In the genomic region with DNA sequence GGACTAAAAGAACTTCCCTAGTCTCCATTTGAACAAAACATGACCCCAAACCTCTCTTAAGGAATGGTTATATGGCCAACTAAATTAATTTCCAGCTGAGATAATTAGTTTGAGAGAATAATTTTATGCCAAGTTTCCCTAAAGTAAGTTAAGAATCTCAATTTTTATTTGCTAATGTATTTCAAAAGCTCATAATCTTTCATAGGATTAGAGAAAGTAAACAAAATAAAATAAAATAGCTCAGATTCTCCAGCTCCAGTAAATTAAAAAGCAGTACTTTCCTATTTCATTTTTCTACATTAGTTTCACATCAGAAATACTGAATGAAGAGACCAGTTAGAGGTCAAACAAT, we compare ENCODE assay signal across 20 cellular contexts. TPM values are rescaled to one million over a fixed set of nuclear protein-coding genes. Genes with fewer than 3 reads are reported as not detected.
A peak's percentile ranks its signal among the peaks of the same experiment; 100 is the strongest.
DNase-seq lines count a peak whose midpoint lies in the region; ATAC-seq and TF ChIP-seq lines count a peak whose summit lies in the region.
"Had no signal": no experiment of that assay in that cellular context is flagged by ENCODE, and none has a peak within 500 bp of the region (broad histone marks: within the 10 kb centered on the region; RNA-seq: fewer than 3 reads in every experiment).

No MANE protein-coding gene starts in this region.

- no peak overlapping the region for H4K91ac ChIP-seq in neuronal stem cell (ENCODE audit: low read depth, low read length, poor library complexity)

- H3K9me3 ChIP-seq in HEK293 (ENCODE audit: control insufficient read depth, insufficient read depth, low read depth, low read length) = no peaks in the 10 kb centered on the region
- no peaks in the 10 kb centered on the region for H3K9me3 ChIP-seq in hepatocyte (ENCODE audit: low read depth)
- H3K9me3 ChIP-seq in neuronal stem cell (replicated peaks in 1 of 2; ENCODE audit: control insufficient read depth in 2 of 2, insufficient read depth in 1 of 2, low read depth in 1 of 2, low read length in 2 of 2) = no peaks in the 10 kb centered on the region
- H3K9me3 ChIP-seq in left ventricle myocardium inferior (replicated peaks) = no peaks in the 10 kb centered on the region
- H3K9me3 ChIP-seq: A549 had no signal

- no peak overlapping the region for H3K9ac ChIP-seq in neuronal stem cell (ENCODE audit: low read depth, low read length, poor library complexity)

- H3K27ac ChIP-seq in HEK293 (ENCODE audit: extremely low read depth, low read depth, low read length) = peak overlapping the region; percentile 43; the same call in 1 of the 2 replicates
- H3K27ac ChIP-seq in hepatocyte = no peak overlapping the region
- H3K27ac ChIP-seq in neuronal stem cell (replicated peaks; ENCODE audit: low read length) = no peak overlapping the region
- H3K27ac ChIP-seq in left ventricle myocardium inferior (replicated peaks) = no peak overlapping the region
- H3K27ac ChIP-seq in substantia nigra (ENCODE audit: low read depth, low read length, poor library complexity, severe bottlenecking) = no peak overlapping the region
- H3K27ac ChIP-seq: A549 had no signal

- H4K20me1 ChIP-seq in hepatocyte (ENCODE audit: insufficient read depth, poor library complexity, severe bottlenecking) = no peaks in the 10 kb centered on the region

- H3K27me3 ChIP-seq in hepatocyte (no peaks in the 10 kb centered on the region), neuronal stem cell (ENCODE audit: control insufficient read depth in 3 of 3, insufficient read depth in 3 of 3, low read depth in 1 of 3, low read length in 3 of 3) (peaks cover 0 to 6% (median 0%) of the 10 kb centered on the region in 3 experiments), left ventricle myocardium inferior (ENCODE audit: low read depth) (no peaks in the 10 kb centered on the region)

- H3K36me3 ChIP-seq in HEK293 (ENCODE audit: control insufficient read depth in 2 of 2, insufficient read depth in 1 of 2, low read length in 2 of 2) = peaks cover 0 to 6% of the 10 kb centered on the region in 2 experiments; a peak in 1 of 3 replicates
- no peaks in the 10 kb centered on the region for H3K36me3 ChIP-seq in hepatocyte (replicated peaks; ENCODE audit: insufficient read depth, low read depth)
- no peaks in the 10 kb centered on the region for H3K36me3 ChIP-seq in neuronal stem cell (replicated peaks in 1 of 2; ENCODE audit: control insufficient read depth in 2 of 2, insufficient read depth in 2 of 2, low read length in 2 of 2)
- H3K36me3 ChIP-seq in left ventricle myocardium inferior = no peaks in the 10 kb centered on the region

- CTCF ChIA-PET in HEK293 (lab: Yijun Ruan, JAX) (interaction anchor here (1.0 to 1.4 kb wide), 2 partner anchors 96 to 281 kb away, joined by 4 to 5 read pairs; no protein-coding TSS in a partner anchor), WTC11 (lab: Charles Lee) (interaction anchor here (1.3 to 1.6 kb wide), 2 partner anchors 270 to 281 kb away, joined by 3 to 5 read pairs; no protein-coding TSS in a partner anchor)

- H2AFZ ChIP-seq in hepatocyte (no peak overlapping the region), neuronal stem cell (ENCODE audit: low read length) (peak overlapping the region; percentile 63)

- H3K9me2 ChIP-seq in hepatocyte (replicated peaks; ENCODE audit: insufficient read depth) = no peaks in the 10 kb centered on the region

- no peak overlapping the region for H2BK120ac ChIP-seq in neuronal stem cell (ENCODE audit: low read depth, low read length)

- no peak overlapping the region for H2BK15ac ChIP-seq in neuronal stem cell (ENCODE audit: low read length)

- H3K4me1 ChIP-seq in HEK293 (ENCODE audit: control insufficient read depth, insufficient read depth, low read length) = peaks cover 23% of the 10 kb centered on the region
- peaks cover 17% of the 10 kb centered on the region for H3K4me1 ChIP-seq in hepatocyte (ENCODE audit: insufficient read depth)
- H3K4me1 ChIP-seq in neuronal stem cell (ENCODE audit: control insufficient read depth in 2 of 2, insufficient read depth in 1 of 2, low read depth in 1 of 2, low read length in 2 of 2) = peaks cover 9 to 10% of the 10 kb centered on the region in 2 donors
- peaks cover under 1% of the 10 kb centered on the region for H3K4me1 ChIP-seq in left ventricle myocardium inferior

- H4K8ac ChIP-seq in neuronal stem cell (ENCODE audit: low read depth, low read length) = no peak overlapping the region

- peak overlapping the region; percentile 14; the same call in 1 of the 2 replicates for H3K27ac Mint-ChIP-seq in WTC11
- no peak overlapping the region for H3K27ac Mint-ChIP-seq in chondrocyte (ENCODE audit: unreplicated experiment)
- H3K27ac Mint-ChIP-seq: CD8-positive, alpha-beta memory T cell had no signal

- no peaks in the 10 kb centered on the region for H3K9me3 Mint-ChIP-seq in WTC11
- no peaks in the 10 kb centered on the region for H3K9me3 Mint-ChIP-seq in chondrocyte (ENCODE audit: low read depth)
- H3K9me3 Mint-ChIP-seq: CD8-positive, alpha-beta memory T cell had no signal

- no peak for DNase-seq in WTC11 (ENCODE audit: low spot score)
- no peak for DNase-seq in hepatocyte (ENCODE audit: low spot score)
- DNase-seq in neuronal stem cell (ENCODE audit: low spot score) = no peak
- no peak for DNase-seq in left ventricle myocardium inferior
- no peak for DNase-seq in chondrocyte (ENCODE audit: low spot score)
- DNase-seq in substantia nigra (lab: John Stamatoyannopoulos, UW) = no peak
- no peak for DNase-seq in iPS-NIHi7 (ENCODE audit: extremely low spot score)
- DNase-seq: CD8-positive, alpha-beta memory T cell; GF-D8; Karpas-422; NCI-H2081 treated with DMSO at 0.1 percent for 48 hours; NCI-H226; NCI-H510A; SIG-M5 had no signal

- H3K23ac ChIP-seq in neuronal stem cell (ENCODE audit: low read depth, low read length, poor library complexity) = no peak overlapping the region

- no peaks in the 10 kb centered on the region for H3K79me2 ChIP-seq in hepatocyte

- no peak for ATAC-seq in WTC11
- ATAC-seq: A549 had no signal

- H3K4me2 ChIP-seq in hepatocyte (peak overlapping the region; percentile 69), neuronal stem cell (ENCODE audit: insufficient read depth, low read length, poor library complexity, severe bottlenecking) (no peak overlapping the region)
- H3K4me2 ChIP-seq: A549 had no signal

- H2AK5ac ChIP-seq in neuronal stem cell (ENCODE audit: low read depth, low read length) = no peak overlapping the region

- H3K36me3 Mint-ChIP-seq in WTC11 (no peaks in the 10 kb centered on the region), chondrocyte (ENCODE audit: low read depth) (no peaks in the 10 kb centered on the region)
- H3K36me3 Mint-ChIP-seq: CD8-positive, alpha-beta memory T cell had no signal

- H3K4me3 ChIP-seq in HEK293 (ENCODE audit: low read depth, low read length) (no peak overlapping the region), hepatocyte (no peak overlapping the region), neuronal stem cell (ENCODE audit: low read length in 2 of 2) (no peak overlapping the region), left ventricle myocardium inferior (no peak overlapping the region)
- H3K4me3 ChIP-seq: A549 had no signal

- H3K27me3 Mint-ChIP-seq in WTC11 (ENCODE audit: low read depth) = no peaks in the 10 kb centered on the region
- H3K27me3 Mint-ChIP-seq in chondrocyte (ENCODE audit: low read depth) = no peaks in the 10 kb centered on the region

- intact Hi-C loops in left ventricle myocardium inferior (cut with micrococcal nuclease) = no loop called here

- H3K18ac ChIP-seq in neuronal stem cell (ENCODE audit: low read length) = no peak overlapping the region

- H3K4me1 Mint-ChIP-seq in WTC11 = peaks cover 23% of the 10 kb centered on the region
- H3K4me1 Mint-ChIP-seq in chondrocyte (ENCODE audit: low read depth) = peaks cover 44% of the 10 kb centered on the region
- H3K4me1 Mint-ChIP-seq: CD8-positive, alpha-beta memory T cell had no signal

- H3K14ac ChIP-seq in neuronal stem cell (ENCODE audit: low read length) = no peak overlapping the region

- H3K4me3 Mint-ChIP-seq in WTC11 (no peak overlapping the region), chondrocyte (ENCODE audit: unreplicated experiment) (no peak overlapping the region)
- H3K4me3 Mint-ChIP-seq: CD8-positive, alpha-beta memory T cell had no signal

- POLR2A ChIA-PET in HEK293 (lab: Yijun Ruan, JAX) = no interaction called here
- POLR2A ChIA-PET in WTC11 (lab: Charles Lee) = no interaction called here

- TF ChIP-seq CTCF in HEK293 (tag by site-specific recombination; IDR thresholded peaks at IDR 0.05) (no peak), WTC11 (IDR thresholded peaks at IDR 0.05) (no peak), hepatocyte (IDR thresholded peaks at IDR 0.05; ENCODE audit: poor library complexity) (no peak), left ventricle myocardium inferior (IDR thresholded peaks at IDR 0.05; ENCODE audit: borderline replicate concordance) (no peak), chondrocyte (IDR thresholded peaks at IDR 0.05) (no peak)

- H3K79me1 ChIP-seq in neuronal stem cell (ENCODE audit: low read depth, low read length) = no peaks in the 10 kb centered on the region

- no peak overlapping the region for H3K4ac ChIP-seq in neuronal stem cell (ENCODE audit: low read length)

- no peak overlapping the region for H2BK12ac ChIP-seq in neuronal stem cell (ENCODE audit: low read length)

- H2BK5ac ChIP-seq in neuronal stem cell (ENCODE audit: low read length) = no peak overlapping the region

TF ChIP-seq in HEK293, 187 proteins besides CTCF, POLR2A, EP300 and RAD21 (continues in another document):
- TF ChIP-seq KLF9 (tag by site-specific recombination; IDR thresholded peaks at IDR 0.05; ENCODE audit: low read depth) = no peak

TF ChIP-seq in WTC11, 78 proteins besides CTCF, POLR2A, EP300 and RAD21 (continues in another document):
- no peak for TF ChIP-seq IRF2 (CRISPR knock-in tag; IDR thresholded peaks at IDR 0.05; ENCODE audit: borderline replicate concordance, low read depth)
- TF ChIP-seq, protein P1, sequence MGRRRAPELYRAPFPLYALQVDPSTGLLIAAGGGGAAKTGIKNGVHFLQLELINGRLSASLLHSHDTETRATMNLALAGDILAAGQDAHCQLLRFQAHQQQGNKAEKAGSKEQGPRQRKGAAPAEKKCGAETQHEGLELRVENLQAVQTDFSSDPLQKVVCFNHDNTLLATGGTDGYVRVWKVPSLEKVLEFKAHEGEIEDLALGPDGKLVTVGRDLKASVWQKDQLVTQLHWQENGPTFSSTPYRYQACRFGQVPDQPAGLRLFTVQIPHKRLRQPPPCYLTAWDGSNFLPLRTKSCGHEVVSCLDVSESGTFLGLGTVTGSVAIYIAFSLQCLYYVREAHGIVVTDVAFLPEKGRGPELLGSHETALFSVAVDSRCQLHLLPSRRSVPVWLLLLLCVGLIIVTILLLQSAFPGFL (CRISPR knock-in tag; IDR thresholded peaks at IDR 0.05; ENCODE audit: borderline replicate concordance) = no peak
- TF ChIP-seq, protein P2, sequence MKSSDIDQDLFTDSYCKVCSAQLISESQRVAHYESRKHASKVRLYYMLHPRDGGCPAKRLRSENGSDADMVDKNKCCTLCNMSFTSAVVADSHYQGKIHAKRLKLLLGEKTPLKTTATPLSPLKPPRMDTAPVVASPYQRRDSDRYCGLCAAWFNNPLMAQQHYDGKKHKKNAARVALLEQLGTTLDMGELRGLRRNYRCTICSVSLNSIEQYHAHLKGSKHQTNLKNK (CRISPR knock-in tag; IDR thresholded peaks at IDR 0.05) = no peak

RNA-seq across cellular contexts. Expression of a gene that starts 44.4 kb away (rescaled TPM):
- 0.27 to 1.1 TPM (median 0.42 TPM) in 3 replicates for total RNA-seq in WTC11 (2021)
- 0.28 and 0.43 TPM in 2 replicates for total RNA-seq in hepatocyte
- 0.24 and 0.75 TPM in 2 replicates for polyA plus RNA-seq in hepatocyte
- 1.9 TPM for polyA plus RNA-seq in neuronal stem cell (2013, experiment 1 of 2)
- 1.3 TPM for polyA plus RNA-seq in neuronal stem cell (2013, experiment 2 of 2)
- not detected for total RNA-seq in left ventricle myocardium inferior
- total RNA-seq in chondrocyte = 0.45 to 3.2 TPM (median 0.90 TPM) in 3 replicates
- total RNA-seq: CD8-positive, alpha-beta memory T cell; HT-29; M059J; OCI-LY7 had no signal
- polyA plus RNA-seq: CD14-positive monocyte; CD8-positive, alpha-beta memory T cell had no signal
